In genomic region chr2:18804540-18804939, GRCh38 we compare ENCODE assay signal across 27 cellular contexts.
"Had no signal": no experiment of that assay in that cellular context is flagged by ENCODE, and none has a peak within 500 bp of the region (broad histone marks: within the 10 kb centered on the region; RNA-seq: fewer than 3 reads in every experiment).

No MANE protein-coding gene starts in this region.

- H3K4me1 ChIP-seq: parathyroid adenoma, spleen, tibial artery, upper lobe of left lung, uterus had no signal

- H3K27ac ChIP-seq: epithelial cell of prostate, esophagus muscularis mucosa, hepatocyte, parathyroid adenoma, prostate gland, spleen, tibial artery, upper lobe of left lung, uterus had no signal

- H3K79me2 ChIP-seq: hepatocyte, parathyroid adenoma had no signal

- ATAC-seq: left colon; left ventricle myocardium superior; sciatic nerve; stimulated activated memory B cell treated with anti-CD40 and anti-IgM and Interleukin-4, amounts not matched to agents 10 μg/mL and 1 μg/mL and 100 μg/mL, for 72 hours had no signal

- FAIRE-seq: colon, kidney had no signal

- H3K36me3 ChIP-seq: esophagus muscularis mucosa, prostate gland, spleen, tibial artery, upper lobe of left lung, uterus had no signal

- H3K27me3 ChIP-seq: esophagus muscularis mucosa, hepatocyte, spleen, tibial artery, upper lobe of left lung, uterus had no signal

- H3K4me3 ChIP-seq: esophagus muscularis mucosa, hepatocyte, lung, prostate gland, spleen, tibial artery, upper lobe of left lung, uterus had no signal

- H3K9me3 ChIP-seq: esophagus muscularis mucosa, prostate gland, spleen, tibial artery, upper lobe of left lung, uterus had no signal

- DNase-seq: effector CD4-positive, alpha-beta T cell; endodermal cell; foreskin fibroblast; head of caudate nucleus; kidney; left colon; left ventricle myocardium superior; mesendoderm; naive B cell; occipital lobe; retina; spleen; stimulated activated CD4-positive, alpha-beta T cell treated with anti-CD3 and anti-CD28 coated beads, Interleukin-15, amount 100 ng/mL, for 24 hours; stimulated activated CD4-positive, alpha-beta T cell treated with anti-CD3 and anti-CD28 coated beads, Interleukin-1b, Interleukin-23, amount 100 ng/mL, for 48 hours; stimulated activated CD4-positive, alpha-beta T cell treated with anti-CD3 and anti-CD28 coated beads, Interleukin-4, amount 100 ng/mL, for 24 hours; tibial artery; upper lobe of left lung; uterus had no signal

- H2AFZ ChIP-seq: hepatocyte, parathyroid adenoma had no signal

- H3K4me2 ChIP-seq: hepatocyte had no signal
